31 cellular contexts compared by ENCODE assay signal in the genomic region with DNA sequence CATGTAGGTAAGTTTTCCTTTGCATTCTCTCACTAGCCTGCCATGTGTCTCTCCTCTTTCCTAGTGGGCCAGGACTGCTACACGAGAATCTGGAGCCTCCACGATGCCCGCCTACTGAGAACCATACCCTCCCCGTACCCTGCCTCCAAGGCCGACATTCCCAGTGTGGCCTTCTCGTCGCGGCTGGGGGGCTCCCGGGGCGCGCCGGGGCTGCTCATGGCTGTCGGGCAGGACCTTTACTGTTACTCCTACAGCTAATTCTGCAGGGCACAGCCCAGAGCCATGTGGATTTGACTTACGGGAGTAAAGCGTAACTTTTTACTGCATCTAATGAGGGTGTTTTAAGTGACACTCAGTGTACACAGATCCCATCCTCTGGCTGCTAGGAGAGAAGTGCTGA.
"Had no signal": no experiment of that assay in that cellular context is flagged by ENCODE, and none has a peak within 500 bp of the region (broad histone marks: within the 10 kb centered on the region; RNA-seq: fewer than 3 reads in every experiment).

No MANE protein-coding gene starts in this region.

- H3K9me3 Mint-ChIP-seq: activated B cell treated with CpG ODN at 0.5 μM for 24 hours; activated CD4-positive, alpha-beta memory T cell treated with anti-CD3 and anti-CD28 coated beads for 36 hours; activated CD4-positive, alpha-beta T cell treated with anti-CD3 and anti-CD28 coated beads, Interleukin-2, amount 10 ng/mL, durations not matched to agents 24 days and 14 days; activated CD8-positive, alpha-beta T cell treated with anti-CD3 and anti-CD28 coated beads for 36 hours; activated naive CD4-positive, alpha-beta T cell treated with anti-CD3 and anti-CD28 coated beads, Interleukin-2, amount 10 ng/mL, durations not matched to agents 7 days and 5 days; activated naive CD4-positive, alpha-beta T cell treated with anti-CD3 and anti-CD28 coated beads, Interleukin-2, amount 50 U/mL, for 72 hours; activated naive CD8-positive, alpha-beta T cell treated with anti-CD3 and anti-CD28 coated beads for 36 hours; activated T-cell treated with anti-CD3 and anti-CD28 coated beads, Interleukin-2, amount 50 U/mL, for 4 hours; activated T-cell treated with anti-CD3 and anti-CD28 coated beads, Interleukin-2, amount 50 U/mL, for 72 hours; activated T-helper 1 cell treated with anti-CD3 and anti-CD28 coated beads, Interleukin-12 subunit alpha, Interleukin-12 subunit beta, Interleukin-2, Interleukin-4 antibody, amounts not matched to agents 30 ng/mL and 10 ng/mL and 1 ng/mL, durations not matched to agents 14 hours and 24 hours and 36 hours; activated T-helper 17 cell treated with anti-CD3 and anti-CD28 coated beads, Interleukin-2, amount 50 U/mL, for 72 hours; T-helper 1 cell treated with Interleukin-12 subunit alpha and Interleukin-12 subunit beta and Interleukin-4 antibody, amounts not matched to agents 30 μg/mL and 1 μg/mL, for 36 hours; T-helper 2 cell treated with Interferon-gamma antibody and Interleukin-4, amounts not matched to agents 5 μg/mL and 100 μg/mL, for 36 hours had no signal

- ATAC-seq: activated CD8-positive, alpha-beta T cell treated with anti-CD3 and anti-CD28 coated beads for 36 hours; activated naive CD4-positive, alpha-beta T cell treated with anti-CD3 and anti-CD28 coated beads, Interleukin-2, amount 50 U/mL, for 72 hours; activated T-cell treated with anti-CD3 and anti-CD28 coated beads, Interleukin-2, amount 50 U/mL, for 4 hours; activated T-cell treated with anti-CD3 and anti-CD28 coated beads, Interleukin-2, amount 50 U/mL, for 72 hours; activated T-helper 17 cell treated with anti-CD3 and anti-CD28 coated beads, Interleukin-2, amount 50 U/mL, for 72 hours; body of pancreas had no signal

- H3K4me3 Mint-ChIP-seq: activated B cell treated with CpG ODN at 0.5 μM for 24 hours; activated CD4-positive, alpha-beta memory T cell treated with anti-CD3 and anti-CD28 coated beads for 36 hours; activated CD4-positive, alpha-beta T cell treated with anti-CD3 and anti-CD28 coated beads, Interleukin-2, amount 10 ng/mL, durations not matched to agents 24 days and 14 days; activated CD8-positive, alpha-beta T cell treated with anti-CD3 and anti-CD28 coated beads for 36 hours; activated naive CD4-positive, alpha-beta T cell treated with anti-CD3 and anti-CD28 coated beads, Interleukin-2, amount 10 ng/mL, durations not matched to agents 7 days and 5 days; activated naive CD8-positive, alpha-beta T cell treated with anti-CD3 and anti-CD28 coated beads for 36 hours; activated T-cell treated with anti-CD3 and anti-CD28 coated beads, Interleukin-2, amount 50 U/mL, for 4 hours; activated T-cell treated with anti-CD3 and anti-CD28 coated beads, Interleukin-2, amount 50 U/mL, for 72 hours; activated T-helper 1 cell treated with anti-CD3 and anti-CD28 coated beads, Interleukin-12 subunit alpha, Interleukin-12 subunit beta, Interleukin-2, Interleukin-4 antibody, amounts not matched to agents 30 ng/mL and 10 ng/mL and 1 ng/mL, durations not matched to agents 14 hours and 24 hours and 36 hours; activated T-helper 17 cell treated with anti-CD3 and anti-CD28 coated beads, Interleukin-2, amount 50 U/mL, for 72 hours; T-helper 1 cell treated with Interleukin-12 subunit alpha and Interleukin-12 subunit beta and Interleukin-4 antibody, amounts not matched to agents 30 μg/mL and 1 μg/mL, for 36 hours; T-helper 2 cell treated with Interferon-gamma antibody and Interleukin-4, amounts not matched to agents 5 μg/mL and 100 μg/mL, for 36 hours had no signal

- H3K27ac Mint-ChIP-seq: activated CD4-positive, alpha-beta memory T cell treated with anti-CD3 and anti-CD28 coated beads for 36 hours; activated CD4-positive, alpha-beta T cell treated with anti-CD3 and anti-CD28 coated beads, Interleukin-2, amount 10 ng/mL, durations not matched to agents 24 days and 14 days; activated CD8-positive, alpha-beta T cell treated with anti-CD3 and anti-CD28 coated beads for 36 hours; activated naive CD4-positive, alpha-beta T cell treated with anti-CD3 and anti-CD28 coated beads, Interleukin-2, amount 10 ng/mL, durations not matched to agents 7 days and 5 days; activated naive CD4-positive, alpha-beta T cell treated with anti-CD3 and anti-CD28 coated beads, Interleukin-2, amount 50 U/mL, for 72 hours; activated naive CD8-positive, alpha-beta T cell treated with anti-CD3 and anti-CD28 coated beads for 36 hours; activated T-cell treated with anti-CD3 and anti-CD28 coated beads, Interleukin-2, amount 50 U/mL, for 72 hours; activated T-helper 1 cell treated with anti-CD3 and anti-CD28 coated beads, Interleukin-12 subunit alpha, Interleukin-12 subunit beta, Interleukin-2, Interleukin-4 antibody, amounts not matched to agents 30 ng/mL and 10 ng/mL and 1 ng/mL, durations not matched to agents 14 hours and 24 hours and 36 hours; activated T-helper 17 cell treated with anti-CD3 and anti-CD28 coated beads, Interleukin-2, amount 50 U/mL, for 72 hours; T-helper 1 cell treated with Interleukin-12 subunit alpha and Interleukin-12 subunit beta and Interleukin-4 antibody, amounts not matched to agents 30 μg/mL and 1 μg/mL, for 36 hours; T-helper 2 cell treated with Interferon-gamma antibody and Interleukin-4, amounts not matched to agents 5 μg/mL and 100 μg/mL, for 36 hours had no signal

- H3K27me3 Mint-ChIP-seq: activated B cell treated with CpG ODN at 0.5 μM for 24 hours; activated CD4-positive, alpha-beta memory T cell treated with anti-CD3 and anti-CD28 coated beads for 36 hours; activated CD4-positive, alpha-beta T cell treated with anti-CD3 and anti-CD28 coated beads, Interleukin-2, amount 10 ng/mL, durations not matched to agents 24 days and 14 days; activated CD8-positive, alpha-beta T cell treated with anti-CD3 and anti-CD28 coated beads for 36 hours; activated naive CD4-positive, alpha-beta T cell treated with anti-CD3 and anti-CD28 coated beads, Interleukin-2, amount 10 ng/mL, durations not matched to agents 7 days and 5 days; activated naive CD8-positive, alpha-beta T cell treated with anti-CD3 and anti-CD28 coated beads for 36 hours; activated T-helper 17 cell treated with anti-CD3 and anti-CD28 coated beads, Interleukin-2, amount 50 U/mL, for 72 hours had no signal

- H3K4me1 Mint-ChIP-seq: activated B cell treated with CpG ODN at 0.5 μM for 24 hours had no signal

- DNase-seq: activated B cell treated with CpG ODN at 0.5 μM for 24 hours; activated CD4-positive, alpha-beta memory T cell treated with anti-CD3 and anti-CD28 coated beads for 36 hours; activated CD4-positive, alpha-beta T cell treated with anti-CD3 and anti-CD28 coated beads for 4 hours; activated CD4-positive, alpha-beta T cell treated with anti-CD3 and anti-CD28 coated beads, Interleukin-2, amount 10 ng/mL, durations not matched to agents 24 days and 14 days; activated CD4-positive, alpha-beta T cell treated with anti-CD3 and anti-CD28 coated beads, Interleukin-2, amount 50 U/mL, for 1 hour; activated CD4-positive, alpha-beta T cell treated with anti-CD3 and anti-CD28 coated beads, Interleukin-2, amount 50 U/mL, for 4 hours; activated CD4-positive, CD25-positive, alpha-beta regulatory T cell treated with anti-CD3 and anti-CD28 coated beads, Interleukin-2, amount 50 U/mL, for 72 hours; activated CD8-positive, alpha-beta memory T cell treated with anti-CD3 and anti-CD28 coated beads, Interleukin-2, amount 50 U/mL, for 4 hours; activated CD8-positive, alpha-beta T cell treated with anti-CD3 and anti-CD28 coated beads for 36 hours; activated effector memory CD4-positive, alpha-beta T cell treated with anti-CD3 and anti-CD28 coated beads, Interleukin-2, amount 50 U/mL, for 16 hours; activated gamma-delta T cell treated with Interleukin-2 at 50 U/mL for 16 hours; activated naive CD4-positive, alpha-beta T cell; activated naive CD4-positive, alpha-beta T cell treated with anti-CD3 and anti-CD28 coated beads, Interleukin-2, amount 10 ng/mL, durations not matched to agents 7 days and 5 days; activated naive CD8-positive, alpha-beta T cell treated with anti-CD3 and anti-CD28 coated beads for 36 hours; activated T-cell treated with anti-CD3 and anti-CD28 coated beads for 4 hours; activated T-cell treated with anti-CD3 and anti-CD28 coated beads, Interleukin-2, amount 50 U/mL, for 1 hour; activated T-cell treated with anti-CD3 and anti-CD28 coated beads, Interleukin-2, amount 50 U/mL, for 4 hours; activated T-cell treated with anti-CD3 and anti-CD28 coated beads, Interleukin-2, amount 50 U/mL, for 72 hours; adrenal gland; amniotic stem cell; body of pancreas; brain microvascular endothelial cell; central memory CD4-positive, alpha-beta T cell; T-helper 1 cell; T-helper 2 cell; T-helper 9 cell had no signal
